11 cellular contexts compared by ENCODE assay signal in genomic region chr1:116847688-116848531, GRCh38.
DNase-seq lines count a peak whose midpoint lies in the region; ATAC-seq, FAIRE-seq and TF ChIP-seq lines count a peak whose summit lies in the region.
"Had no signal": no experiment of that assay in that cellular context is flagged by ENCODE, and none has a peak within 500 bp of the region (broad histone marks: within the 10 kb centered on the region; RNA-seq: fewer than 3 reads in every experiment).

No MANE protein-coding gene starts in this region.

- peaks cover 31% of the 10 kb centered on the region for H3K4me1 Mint-ChIP-seq in stimulated activated naive CD8-positive, alpha-beta T cell treated with anti-CD3 and anti-CD28 coated beads, Interleukin-15, Interleukin-2, amounts not matched to agents 100 ng/mL and 50 ng/mL, for 24 hours (ENCODE audit: low read depth)

- H3K27me3 Mint-ChIP-seq in stimulated activated naive CD8-positive, alpha-beta T cell treated with anti-CD3 and anti-CD28 coated beads, Interleukin-15, Interleukin-2, amounts not matched to agents 100 ng/mL and 50 ng/mL, for 24 hours: no peaks in the 10 kb centered on the region

- H2AFZ ChIP-seq in OCI-LY3 (ENCODE audit: low read depth, low read length): no peak overlapping the region

- H3K4me1 ChIP-seq in OCI-LY3 (ENCODE audit: low read length): peaks cover 19% of the 10 kb centered on the region
- H3K4me1 ChIP-seq in right lobe of liver: no peaks in the 10 kb centered on the region

- no peak for FAIRE-seq in urothelium cell line (lab: Jason Lieb, UNC)

- H3K27me3 ChIP-seq in OCI-LY3 (ENCODE audit: low read depth, low read length) (no peaks in the 10 kb centered on the region), right lobe of liver (no peaks in the 10 kb centered on the region)

- H3K9me3 ChIP-seq in OCI-LY3 (ENCODE audit: insufficient read depth, low read length) (no peaks in the 10 kb centered on the region), right lobe of liver (no peaks in the 10 kb centered on the region)

- H3K4me3 ChIP-seq in OCI-LY3 (ENCODE audit: low read length): peak overlapping the region; percentile 52
- no peak overlapping the region for H3K4me3 ChIP-seq in fibroblast of mammary gland (ENCODE audit: control insufficient read depth, low read depth, low read length)
- H3K4me3 ChIP-seq in right lobe of liver: no peak overlapping the region

- ATAC-seq in right lobe of liver: no peak
- ATAC-seq: left colon had no signal

- TF ChIP-seq CTCF in OCI-LY3 (IDR thresholded peaks at IDR 0.05; ENCODE audit: low read depth, low read length) (no peak), fibroblast of mammary gland (conservative IDR thresholded peaks at IDR 0.05; ENCODE audit: control insufficient read depth, insufficient read depth, low read depth, low read length) (no peak), right lobe of liver (IDR thresholded peaks at IDR 0.05) (no peak)

- no peak overlapping the region for H3K4me3 Mint-ChIP-seq in stimulated activated naive CD8-positive, alpha-beta T cell treated with anti-CD3 and anti-CD28 coated beads, Interleukin-15, Interleukin-2, amounts not matched to agents 100 ng/mL and 50 ng/mL, for 24 hours

- intact Hi-C loops in right lobe of liver (cut with DNase I): no loop called here

- peak overlapping the region; percentile 26; the same call in 1 of the 2 replicates for H3K9ac ChIP-seq in OCI-LY3 (ENCODE audit: low read length)

- TF ChIP-seq POLR2A in right lobe of liver (IDR thresholded peaks at IDR 0.05): no peak

- WGBS in right lobe of liver (ENCODE audit: insufficient coverage, low coverage, low lambda C conversion rate, missing lambda C conversion rate): 51% methylated on average over 10 of the region's 13 CpGs

- H3K79me2 ChIP-seq in OCI-LY3 (ENCODE audit: low read length): no peaks in the 10 kb centered on the region

- peak; percentile 21 for DNase-seq in NK-92 treated with Interleukin-12 subunit alpha and Interleukin-12 subunit beta, amount 100 ng/mL, for 24 hours (lab: John Stamatoyannopoulos, UW)
- DNase-seq in NK-92 (lab: John Stamatoyannopoulos, UW; ENCODE audit: unreplicated experiment): no peak
- DNase-seq in fibroblast of mammary gland (ENCODE audit: low read depth): peak; percentile 87
- no peak for DNase-seq in urothelium cell line (ENCODE audit: low spot score)
- DNase-seq in right lobe of liver: no peak
- DNase-seq in DMS79 (lab: John Stamatoyannopoulos, UW): no peak
- DNase-seq: 8988T; activated CD8-positive, alpha-beta memory T cell treated with anti-CD3 and anti-CD28 coated beads, Interleukin-2, amount 50 U/mL, for 48 hours had no signal

- no peaks in the 10 kb centered on the region for H3K36me3 ChIP-seq in OCI-LY3 (replicated peaks; ENCODE audit: low read depth, low read length)
- H3K36me3 ChIP-seq in right lobe of liver: no peaks in the 10 kb centered on the region

- no peaks in the 10 kb centered on the region for H4K20me1 ChIP-seq in OCI-LY3 (ENCODE audit: insufficient read depth, low read length)

- peaks cover 4% of the 10 kb centered on the region for H3K9me3 Mint-ChIP-seq in stimulated activated naive CD8-positive, alpha-beta T cell treated with anti-CD3 and anti-CD28 coated beads, Interleukin-15, Interleukin-2, amounts not matched to agents 100 ng/mL and 50 ng/mL, for 24 hours

- peak overlapping the region; percentile 62 for H3K4me2 ChIP-seq in OCI-LY3 (ENCODE audit: low read length)

- H3K27ac ChIP-seq in OCI-LY3 (ENCODE audit: low read length) (no peak overlapping the region; the same call in 1 of the 2 replicates), right lobe of liver (no peak overlapping the region)

- H3K36me3 Mint-ChIP-seq in stimulated activated naive CD8-positive, alpha-beta T cell treated with anti-CD3 and anti-CD28 coated beads, Interleukin-15, Interleukin-2, amounts not matched to agents 100 ng/mL and 50 ng/mL, for 24 hours (ENCODE audit: low read depth): no peaks in the 10 kb centered on the region

- H3K27ac Mint-ChIP-seq in stimulated activated naive CD8-positive, alpha-beta T cell treated with anti-CD3 and anti-CD28 coated beads, Interleukin-15, Interleukin-2, amounts not matched to agents 100 ng/mL and 50 ng/mL, for 24 hours: peak overlapping the region; percentile 17

Comparison
In these comparisons a context has a peak if more than half of its experiments do, and no peak if none do; other contexts are left out.
1. DNase-seq: peak in NK-92 treated with Interleukin-12 subunit alpha and Interleukin-12 subunit beta, amount 100 ng/mL, for 24 hours (single experiment) and fibroblast of mammary gland (single experiment); none in NK-92 (single experiment), urothelium cell line (single experiment), right lobe of liver (0 of 3) and DMS79 (single experiment).